18 cellular contexts compared by ENCODE assay signal in genomic region chr5:169876376-169876775, GRCh38.
A peak's percentile ranks its signal among the peaks of the same experiment; 100 is the strongest.
DNase-seq lines count a peak whose midpoint lies in the region; ATAC-seq lines count a peak whose summit lies in the region.
"Had no signal": no experiment of that assay in that cellular context is flagged by ENCODE, and none has a peak within 500 bp of the region (broad histone marks: within the 10 kb centered on the region; RNA-seq: fewer than 3 reads in every experiment).

No MANE protein-coding gene starts in this region.

- H3K36me3 ChIP-seq in adipocyte (ENCODE audit: control insufficient read depth, insufficient read depth, low read length, severe bottlenecking) = no peaks in the 10 kb centered on the region
- H3K36me3 ChIP-seq: cardiac muscle cell had no signal

- ATAC-seq in HG02970 (IDR thresholded peaks at IDR 0.05; ENCODE audit: low FRiP score, unreplicated experiment) (no peak), GM18519 (IDR thresholded peaks at IDR 0.05; ENCODE audit: low FRiP score, unreplicated experiment) (no peak)
- ATAC-seq: T-cell had no signal

- H3K9me3 ChIP-seq in adipocyte (ENCODE audit: control insufficient read depth, low read length) = no peaks in the 10 kb centered on the region

- peak overlapping the region; percentile 27 for H3K27ac ChIP-seq in substantia nigra (ENCODE audit: low read depth, low read length, poor library complexity, severe bottlenecking)
- H3K27ac ChIP-seq: cardiac muscle cell, PC-9 had no signal

- peak overlapping the region; percentile 64 for H3K9ac ChIP-seq in adipocyte (ENCODE audit: low read length)

- H3K4me3 ChIP-seq in adipocyte (ENCODE audit: low read length) = peak overlapping the region; percentile 38
- H3K4me3 ChIP-seq: cardiac muscle cell, PC-9 had no signal

- DNase-seq in SIG-M5 treated with dmso at 0.1 percent for 504 hours (lab: John Stamatoyannopoulos, UW; ENCODE audit: unreplicated experiment) = peak; percentile 6
- no peak for DNase-seq in SIG-M5 (lab: John Stamatoyannopoulos, UW)
- peak; percentile 32 for DNase-seq in adipocyte (ENCODE audit: low read depth)
- peak; percentile 66 for DNase-seq in islet precursor cell
- no peak for DNase-seq in substantia nigra (lab: John Stamatoyannopoulos, UW)
- no peak for DNase-seq in SW 1271 (lab: John Stamatoyannopoulos, UW)
- DNase-seq: activated CD4-positive, CD25-positive, alpha-beta regulatory T cell; activated naive CD4-positive, alpha-beta T cell treated with anti-CD3 and anti-CD28 coated beads for 36 hours; CD8-positive, alpha-beta memory T cell; endodermal cell; Kasumi-1; NCI-H187; NCI-H524; PC-9; T-cell had no signal

- peaks cover 53% of the 10 kb centered on the region for H3K4me1 ChIP-seq in adipocyte (ENCODE audit: control insufficient read depth, insufficient read depth, low read length)

- H3K27me3 ChIP-seq in adipocyte (replicated peaks; ENCODE audit: control insufficient read depth, insufficient read depth, low read length) = no peaks in the 10 kb centered on the region
- H3K27me3 ChIP-seq: cardiac muscle cell had no signal

Comparison
In these comparisons a context has a peak if more than half of its experiments do, and no peak if none do; other contexts are left out.
1. DNase-seq: peak in SIG-M5 treated with dmso at 0.1 percent for 504 hours (single experiment), adipocyte (single experiment) and islet precursor cell (single experiment); none in SIG-M5 (single experiment), substantia nigra (0 of 49) and SW 1271 (0 of 2).